9 cellular contexts compared by ENCODE assay signal in the genomic region with DNA sequence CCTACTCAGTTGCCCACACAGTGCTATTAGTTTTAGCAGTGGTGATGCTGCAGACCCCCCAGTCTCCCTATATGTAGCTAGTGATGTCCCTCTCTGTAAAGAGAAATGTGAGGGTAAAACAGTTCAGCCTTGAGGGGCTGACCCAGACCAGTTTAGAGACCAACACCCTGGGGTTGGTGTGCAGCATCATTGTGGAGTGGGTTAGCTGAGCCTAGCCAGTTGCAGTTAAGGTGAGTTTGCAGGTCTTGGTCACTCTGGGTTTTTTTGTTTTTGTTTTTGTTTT. TPM values are rescaled to one million over a fixed set of nuclear protein-coding genes. Genes with fewer than 3 reads are reported as not detected.
DNase-seq lines count a peak whose midpoint lies in the region; ATAC-seq and TF ChIP-seq lines count a peak whose summit lies in the region.
"Had no signal": no experiment of that assay in that cellular context is flagged by ENCODE, and none has a peak within 500 bp of the region (broad histone marks: within the 10 kb centered on the region; RNA-seq: fewer than 3 reads in every experiment).

No MANE protein-coding gene starts in this region.

- peaks cover 82% of the 10 kb centered on the region for H3K36me3 ChIP-seq in KOPT-K1 (ENCODE audit: insufficient read depth, low read length)

- peak overlapping the region; percentile 26 for H3K4me3 ChIP-seq in AG09309 (ENCODE audit: control insufficient read depth, low read depth, low read length)
- H3K4me3 ChIP-seq: SJSA1 had no signal

- peaks cover 100% of the 10 kb centered on the region for H3K36me3 Mint-ChIP-seq in dendritic cell treated with granulocyte-macrophage colony-stimulating factor and Interleukin-4, amounts not matched to agents 40 ng/mL and 50 ng/mL, for 4 days (ENCODE audit: low read depth)
- peaks cover 7% of the 10 kb centered on the region for H3K36me3 Mint-ChIP-seq in natural killer cell

- peak overlapping the region; percentile 95 for H3K4me3 Mint-ChIP-seq in dendritic cell treated with granulocyte-macrophage colony-stimulating factor and Interleukin-4, amounts not matched to agents 40 ng/mL and 50 ng/mL, for 4 days
- H3K4me3 Mint-ChIP-seq in natural killer cell = peak overlapping the region; percentile 94

- DNase-seq in AG09309 (ENCODE audit: low read depth) (no peak), natural killer cell (no peak), NCI-H187 treated with DMSO at 0.1 percent for 48 hours (lab: John Stamatoyannopoulos, UW) (no peak)
- DNase-seq in stimulated activated CD4-positive, alpha-beta T cell treated with anti-CD3 and anti-CD28 coated beads, Interleukin-1b, Interleukin-23, amount 100 ng/mL, for 48 hours = no peak
- DNase-seq in effector CD8-positive, alpha-beta T cell (lab: John Stamatoyannopoulos, UW) = no peak

- H3K27ac ChIP-seq in KOPT-K1 (ENCODE audit: low read depth, low read length, poor library complexity, severe bottlenecking) = peak overlapping the region; percentile 74
- H3K27ac ChIP-seq: SJSA1 had no signal

- H3K27ac Mint-ChIP-seq in dendritic cell treated with granulocyte-macrophage colony-stimulating factor and Interleukin-4, amounts not matched to agents 40 ng/mL and 50 ng/mL, for 4 days = peak overlapping the region; percentile 94
- H3K27ac Mint-ChIP-seq in natural killer cell = peak overlapping the region; percentile 90 to 91

- no peaks in the 10 kb centered on the region for H3K9me3 ChIP-seq in KOPT-K1 (ENCODE audit: insufficient read depth, low read length, poor library complexity, severe bottlenecking)
- H3K9me3 ChIP-seq: SJSA1 had no signal

- H3K9me3 Mint-ChIP-seq in dendritic cell treated with granulocyte-macrophage colony-stimulating factor and Interleukin-4, amounts not matched to agents 40 ng/mL and 50 ng/mL, for 4 days = no peaks in the 10 kb centered on the region
- no peaks in the 10 kb centered on the region for H3K9me3 Mint-ChIP-seq in natural killer cell

- intact Hi-C loops in dendritic cell treated with granulocyte-macrophage colony-stimulating factor and Interleukin-4, amounts not matched to agents 40 ng/mL and 50 ng/mL, for 4 days (cut with micrococcal nuclease) = no loop called here
- intact Hi-C loops in natural killer cell (cut with micrococcal nuclease) = loop anchor here (2.0 kb wide), 1 partner anchor 68 kb away; no protein-coding TSS in a partner anchor

- TF ChIP-seq CTCF in AG09309 (IDR thresholded peaks at IDR 0.05; ENCODE audit: control insufficient read depth, insufficient read depth, low read depth, low read length, missing control alignments) (no peak), natural killer cell (IDR thresholded peaks at IDR 0.05) (no peak)

- peaks cover 89% of the 10 kb centered on the region for H3K4me1 Mint-ChIP-seq in dendritic cell treated with granulocyte-macrophage colony-stimulating factor and Interleukin-4, amounts not matched to agents 40 ng/mL and 50 ng/mL, for 4 days (ENCODE audit: low read depth)
- H3K4me1 Mint-ChIP-seq in natural killer cell = peaks cover 53 to 75% of the 10 kb centered on the region in 2 donors

- no peak for ATAC-seq in natural killer cell
- ATAC-seq in HG02798 (IDR thresholded peaks at IDR 0.05; ENCODE audit: poor library complexity, unreplicated experiment) = no peak

- no peaks in the 10 kb centered on the region for H3K27me3 Mint-ChIP-seq in dendritic cell treated with granulocyte-macrophage colony-stimulating factor and Interleukin-4, amounts not matched to agents 40 ng/mL and 50 ng/mL, for 4 days
- H3K27me3 Mint-ChIP-seq in natural killer cell (ENCODE audit: low read depth in 2 of 2) = no peaks in the 10 kb centered on the region

RNA-seq across cellular contexts. Expression of a gene that starts 0.4 kb away (rescaled TPM):
- total RNA-seq in natural killer cell = 10 to 100 TPM; 22.7 to 24.1 (median 23.1) TPM

RNA-seq across cellular contexts. Expression of a gene that starts 4.6 kb away (rescaled TPM):
- 1,000 to 10,000 TPM; 1,182 to 1,707 (median 1,500) TPM for total RNA-seq in natural killer cell

RNA-seq across cellular contexts. Expression of a gene that starts 4.8 kb away (rescaled TPM):
- 100 to 1,000 TPM in 1 of 3 donors, 10 to 100 TPM in 2; 98.0 to 112 (median 99.4) TPM for total RNA-seq in natural killer cell

RNA-seq across cellular contexts. Expression of a gene that starts 12.5 kb away (rescaled TPM):
- total RNA-seq in natural killer cell = 10 to 100 TPM; 33.6 to 56.3 (median 47.0) TPM

RNA-seq across cellular contexts. Expression of a gene that starts 12.9 kb away (rescaled TPM):
- 10 to 100 TPM; 19.2 to 26.5 (median 22.7) TPM for total RNA-seq in natural killer cell
